In the genomic region with DNA sequence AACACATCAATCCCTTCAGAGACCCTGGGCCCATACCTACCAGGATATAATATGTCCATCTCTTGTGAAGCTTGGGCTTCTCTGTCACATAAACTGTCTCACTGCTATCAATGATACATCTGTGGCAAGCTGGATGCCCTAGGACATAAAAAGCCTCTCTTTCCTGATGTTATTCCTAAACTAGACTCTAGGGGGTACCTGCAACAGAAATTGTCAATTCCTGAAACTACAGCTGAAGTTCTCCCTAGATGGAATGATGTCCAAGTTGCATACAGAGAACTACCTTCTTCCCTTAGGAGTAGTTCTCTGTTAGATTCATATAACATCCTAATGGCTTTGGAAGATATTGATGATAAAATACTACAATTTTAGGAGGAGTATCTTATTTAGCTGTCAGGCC, we compare ENCODE assay signal across 9 cellular contexts. TPM values are rescaled to one million over a fixed set of nuclear protein-coding genes. Genes with fewer than 3 reads are reported as not detected.
A peak's percentile ranks its signal among the peaks of the same experiment; 100 is the strongest.
DNase-seq lines count a peak whose midpoint lies in the region; ATAC-seq, FAIRE-seq and TF ChIP-seq lines count a peak whose summit lies in the region.
"Had no signal": no experiment of that assay in that cellular context is flagged by ENCODE, and none has a peak within 500 bp of the region (broad histone marks: within the 10 kb centered on the region; RNA-seq: fewer than 3 reads in every experiment).

No MANE protein-coding gene starts in this region.

- CTCF ChIA-PET in SK-N-SH (lab: Yijun Ruan, JAX), result interaction anchor here (0.6 to 1.5 kb wide), 5 partner anchors 8 to 444 kb away, joined by 3 to 5 read pairs (median 3); no protein-coding TSS in a partner anchor

- H3K9me3 ChIP-seq in SK-N-SH, result no peaks in the 10 kb centered on the region
- H3K9me3 ChIP-seq in keratinocyte (ENCODE audit: control insufficient read depth, low read depth, low read length), result no peaks in the 10 kb centered on the region
- H3K9me3 ChIP-seq in transverse colon, result no peaks in the 10 kb centered on the region

- H3K27me3 Mint-ChIP-seq in stimulated activated naive CD8-positive, alpha-beta T cell treated with anti-CD3 and anti-CD28 coated beads, Interleukin-15, amount 100 ng/mL, for 72 hours, result no peaks in the 10 kb centered on the region

- FAIRE-seq in keratinocyte (lab: Jason Lieb, UNC), result no peak

- intact Hi-C loops in transverse colon (cut with DNase I; ENCODE audit: low total_unique reads), result no loop called here

- no peaks in the 10 kb centered on the region for H3K9me1 ChIP-seq in keratinocyte (ENCODE audit: control insufficient read depth, extremely low read depth, insufficient read depth, low read length)

- H3K9ac ChIP-seq in SK-N-SH (no peak overlapping the region), keratinocyte (ENCODE audit: control insufficient read depth, extremely low read depth, insufficient read depth, low read length) (no peak overlapping the region)

- H4K20me1 ChIP-seq in SK-N-SH (ENCODE audit: insufficient read depth) (no peaks in the 10 kb centered on the region), keratinocyte (ENCODE audit: control insufficient read depth, extremely low read depth, insufficient read depth, low read length) (no peaks in the 10 kb centered on the region)

- H3K36me3 ChIP-seq in SK-N-SH (replicated peaks in 1 of 2; ENCODE audit: control insufficient read depth in 1 of 2, insufficient read depth in 2 of 2, low read length in 1 of 2), result peaks cover 3 to 32% of the 10 kb centered on the region in 2 experiments
- H3K36me3 ChIP-seq in keratinocyte (ENCODE audit: control insufficient read depth in 2 of 2, extremely low read depth in 1 of 2, insufficient read depth in 2 of 2, low read length in 2 of 2), result no peaks in the 10 kb centered on the region
- H3K36me3 ChIP-seq in transverse colon, result no peaks in the 10 kb centered on the region

- H3K27me3 ChIP-seq in SK-N-SH (ENCODE audit: insufficient read depth), result no peaks in the 10 kb centered on the region
- no peaks in the 10 kb centered on the region for H3K27me3 ChIP-seq in keratinocyte (ENCODE audit: control insufficient read depth, extremely low read depth, insufficient read depth, low read length)
- no peaks in the 10 kb centered on the region for H3K27me3 ChIP-seq in transverse colon

- in situ Hi-C loops in transverse colon (cut with MboI; ENCODE audit: low pct_ligation_motif_present in 1 of 4, low pct_unique_long_range_greater_than_20kb in 1 of 4, low sequenced_read_pairs in 3 of 4), result no loop called here

- ATAC-seq in HG03196 (IDR thresholded peaks at IDR 0.05; ENCODE audit: unreplicated experiment), result peak; percentile 67
- no peak for ATAC-seq in stimulated activated naive CD8-positive, alpha-beta T cell treated with anti-CD3 and anti-CD28 coated beads, Interleukin-15, amount 100 ng/mL, for 72 hours

- TF ChIP-seq CTCF in SK-N-SH (IDR thresholded peaks at IDR 0.05) (peak; percentile 53), keratinocyte (optimal IDR thresholded peaks at IDR 0.05 in 1 of 3, IDR thresholded peaks at IDR 0.05 in 1 of 3, conservative IDR thresholded peaks at IDR 0.05 in 1 of 3; ENCODE audit: extremely low read depth in 1 of 3, insufficient read depth in 2 of 3, low read length in 3 of 3) (peak; percentile 1 to 36 (median 28)), transverse colon (IDR thresholded peaks at IDR 0.05) (peak in 2 of 5 experiments; percentile 18 to 25)

- H3K27ac Mint-ChIP-seq in stimulated activated naive CD8-positive, alpha-beta T cell treated with anti-CD3 and anti-CD28 coated beads, Interleukin-15, amount 100 ng/mL, for 72 hours, result no peak overlapping the region

- TF ChIP-seq EP300 in SK-N-SH (IDR thresholded peaks at IDR 0.05; ENCODE audit: borderline replicate concordance in 1 of 2, low read depth in 1 of 2, low read length in 1 of 2) (no peak), transverse colon (IDR thresholded peaks at IDR 0.05; ENCODE audit: low read depth) (no peak)

- H3K4me1 ChIP-seq in SK-N-SH (ENCODE audit: control insufficient read depth in 1 of 2, insufficient read depth in 2 of 2, low read depth in 1 of 2, low read length in 1 of 2) (no peaks in the 10 kb centered on the region), keratinocyte (ENCODE audit: control insufficient read depth, extremely low read depth, insufficient read depth, low read length) (no peaks in the 10 kb centered on the region), transverse colon (no peaks in the 10 kb centered on the region)

- no peak for TF ChIP-seq POLR2A in transverse colon (IDR thresholded peaks at IDR 0.05)

- dilution Hi-C loops in keratinocyte (cut with MboI; ENCODE audit: extremely low pct_ligation_motif_present, low sequenced_read_pairs), result no loop called here

- H3K4me1 Mint-ChIP-seq in stimulated activated naive CD8-positive, alpha-beta T cell treated with anti-CD3 and anti-CD28 coated beads, Interleukin-15, amount 100 ng/mL, for 72 hours, result no peaks in the 10 kb centered on the region

- no peaks in the 10 kb centered on the region for H3F3A ChIP-seq in SK-N-SH (replicated peaks; ENCODE audit: insufficient read depth)

- POLR2A ChIA-PET in SK-N-SH (lab: Yijun Ruan, JAX), result no interaction called here

- H3K27ac ChIP-seq in SK-N-SH (ENCODE audit: low read depth in 2 of 2, low read length in 1 of 2), result no peak overlapping the region
- no peak overlapping the region for H3K27ac ChIP-seq in keratinocyte (ENCODE audit: control insufficient read depth, insufficient read depth, low read length)
- H3K27ac ChIP-seq in transverse colon, result no peak overlapping the region

- H3K4me2 ChIP-seq in SK-N-SH (no peak overlapping the region), keratinocyte (ENCODE audit: control insufficient read depth, extremely low read depth, insufficient read depth, low read depth, low read length) (no peak overlapping the region)

- H3K4me3 ChIP-seq in SK-N-SH (ENCODE audit: low read depth in 2 of 2, low read length in 1 of 2) (no peak overlapping the region), keratinocyte (ENCODE audit: control insufficient read depth in 2 of 3, extremely low read depth in 1 of 3, insufficient read depth in 2 of 3, low read depth in 1 of 3, low read length in 3 of 3) (no peak overlapping the region), transverse colon (no peak overlapping the region)

- H2AFZ ChIP-seq in SK-N-SH (ENCODE audit: low read depth), result no peak overlapping the region
- no peak overlapping the region for H2AFZ ChIP-seq in keratinocyte (ENCODE audit: control insufficient read depth, low read length)

- no peaks in the 10 kb centered on the region for H3K9me2 ChIP-seq in SK-N-SH

- H3K9me3 Mint-ChIP-seq in stimulated activated naive CD8-positive, alpha-beta T cell treated with anti-CD3 and anti-CD28 coated beads, Interleukin-15, amount 100 ng/mL, for 72 hours, result no peaks in the 10 kb centered on the region

- TF ChIP-seq RAD21 in SK-N-SH (IDR thresholded peaks at IDR 0.05; ENCODE audit: low read length), result 0 out of 2 replicates have a peak, but pooled peaks have one; percentile 26

- peak; percentile 5 for DNase-seq in DMS53 treated with DMSO at 0.1 percent for 48 hours (lab: John Stamatoyannopoulos, UW; ENCODE audit: unreplicated experiment)
- DNase-seq in SK-N-SH, result peak; percentile 14
- peak; percentile 5 for DNase-seq in keratinocyte (ENCODE audit: low read depth, low spot score)
- DNase-seq in stimulated activated CD4-positive, alpha-beta T cell treated with anti-CD3 and anti-CD28 coated beads, Interleukin-15, amount 100 ng/mL, for 24 hours, result no peak
- DNase-seq in transverse colon, result no peak
- no peak for DNase-seq in stimulated activated naive CD8-positive, alpha-beta T cell treated with anti-CD3 and anti-CD28 coated beads, Interleukin-15, amount 100 ng/mL, for 72 hours
- DNase-seq in pons (ENCODE audit: low spot score), result no peak
- DNase-seq: NCI-H524 treated with DMSO at 0.1 percent for 48 hours had no signal

- H3K79me2 ChIP-seq in SK-N-SH (ENCODE audit: insufficient read depth), result no peaks in the 10 kb centered on the region
- no peaks in the 10 kb centered on the region for H3K79me2 ChIP-seq in keratinocyte (ENCODE audit: control insufficient read depth, insufficient read depth, low read length)

- no peak overlapping the region for H3K4me3 Mint-ChIP-seq in stimulated activated naive CD8-positive, alpha-beta T cell treated with anti-CD3 and anti-CD28 coated beads, Interleukin-15, amount 100 ng/mL, for 72 hours

TF ChIP-seq in SK-N-SH, 30 proteins besides CTCF, POLR2A, EP300 and RAD21:
- no peak for TF ChIP-seq PBX3 (IDR thresholded peaks at IDR 0.05)

RNA-seq across cellular contexts. Expression of gene TBX18, which starts 35.8 kb away (rescaled TPM):
- polyA plus RNA-seq in SK-N-SH (2012; rRNA removed) (19.3 and 29.8 TPM in 2 replicates), keratinocyte (0.01 to 0.03 TPM (median 0.03 TPM) in 3 replicates)
- polyA plus RNA-seq in SK-N-SH (2012; cell fraction: cytosol; rRNA removed), result 13.8 and 23.5 TPM in 2 replicates
- 19.5 and 52.3 TPM in 2 replicates for polyA plus RNA-seq in SK-N-SH (2012; cell fraction: nucleus; rRNA removed)
- polyA plus RNA-seq in keratinocyte (2011; ENCODE audit: low read depth), result not detected
- polyA plus RNA-seq in keratinocyte (2011; cell fraction: cytosol; rRNA removed), result 0.06 TPM in 2 replicates
- polyA plus RNA-seq in keratinocyte (2011; cell fraction: nucleus; rRNA removed), result 0.09 and 0.33 TPM in 2 replicates
- polyA plus RNA-seq in keratinocyte (2012; ENCODE audit: low replicate concordance), result not detected in 2 replicates
- 0.10 to 1.2 TPM in 2 of 3 replicates, not detected in the other for polyA minus RNA-seq in keratinocyte
- polyA minus RNA-seq in keratinocyte (2011; cell fraction: cytosol; rRNA and poly(A)+ RNA removed), result not detected
- 0.11 and 0.16 TPM in 2 replicates for polyA minus RNA-seq in keratinocyte (2011; cell fraction: nucleus; rRNA and poly(A)+ RNA removed)
- 1 to 10 TPM in 2 of 4 donors, under 1 TPM in 2; 0.14 to 3.2 (median 1.9) TPM for total RNA-seq in transverse colon

Comparison
In these comparisons a context has a peak if more than half of its experiments do, and no peak if none do; other contexts are left out.
1. DNase-seq: peak in DMS53 treated with DMSO at 0.1 percent for 48 hours (single experiment), SK-N-SH (single experiment) and keratinocyte (single experiment); none in stimulated activated CD4-positive, alpha-beta T cell treated with anti-CD3 and anti-CD28 coated beads, Interleukin-15, amount 100 ng/mL, for 24 hours (single experiment), transverse colon (single experiment), stimulated activated naive CD8-positive, alpha-beta T cell treated with anti-CD3 and anti-CD28 coated beads, Interleukin-15, amount 100 ng/mL, for 72 hours (0 of 2) and pons (single experiment).
2. RNA of gene TBX18, which starts 35.8 kb away (polyA plus RNA-seq): 13.8 to 52.3 TPM in SK-N-SH; 0.01 to 0.33 TPM in keratinocyte; every median in the first group is over 10 times any median in the second.